8 cellular contexts compared by ENCODE assay signal in the genomic region with DNA sequence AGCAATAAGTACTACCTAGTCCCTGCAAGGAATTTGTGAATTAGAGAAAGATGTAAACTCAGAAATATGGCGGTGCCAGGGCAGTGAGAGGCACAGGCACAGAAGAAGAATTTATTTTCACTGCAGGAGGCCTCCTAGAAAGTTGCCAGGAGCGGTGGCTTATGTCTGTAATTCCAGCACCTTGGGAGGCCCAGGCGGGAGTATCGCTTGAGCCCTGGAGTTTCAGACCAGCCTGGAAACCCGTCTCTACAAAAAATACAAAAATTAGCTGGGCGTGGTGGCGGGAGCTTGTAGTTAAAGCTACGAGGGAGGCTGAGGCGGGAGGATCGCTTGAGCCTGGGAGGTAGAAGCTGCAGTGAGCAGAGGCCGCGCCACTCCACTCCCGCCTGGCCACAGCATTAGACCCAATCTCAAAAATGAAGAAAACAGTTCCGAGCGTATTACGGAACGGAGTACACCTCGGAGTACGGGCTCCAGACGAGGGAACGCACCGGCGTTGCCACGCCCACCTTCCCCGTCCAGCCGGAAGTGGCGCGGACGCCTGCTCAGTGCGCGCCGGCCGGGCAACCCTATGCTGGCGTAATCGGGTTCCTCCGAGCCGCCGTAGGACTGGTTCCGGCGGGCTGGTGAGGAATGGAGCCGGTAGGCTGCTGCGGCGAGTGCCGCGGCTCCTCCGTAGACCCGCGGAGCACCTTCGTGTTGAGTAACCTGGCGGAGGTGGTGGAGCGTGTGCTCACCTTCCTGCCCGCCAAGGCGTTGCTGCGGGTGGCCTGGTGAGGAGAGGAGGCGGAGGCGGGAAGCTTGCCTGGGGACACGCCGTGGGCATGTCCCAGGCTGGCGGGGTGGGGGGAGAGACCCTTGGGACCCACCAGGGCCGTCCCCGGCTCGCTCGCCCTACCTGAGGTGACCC. TPM values are rescaled to one million over a fixed set of nuclear protein-coding genes. Genes with fewer than 3 reads are reported as not detected.
DNase-seq lines count a peak whose midpoint lies in the region; ATAC-seq and TF ChIP-seq lines count a peak whose summit lies in the region.

Gene FBXO22, plus strand, starts transcription at position 548 of the 910 bp plus-strand sequence. Its CDS starts 86 bp downstream, at position 634.

- H3K4me3 ChIP-seq in GM12865 (ENCODE audit: low read depth, low read length) (peak within 1 kb of the TSS; percentile 92), parathyroid adenoma (ENCODE audit: low read depth, low read length) (peak within 1 kb of the TSS; percentile 88), tibial artery (peak within 1 kb of the TSS; percentile 76 to 81)

- H3K4me1 Mint-ChIP-seq in activated naive CD8-positive, alpha-beta T cell treated with anti-CD3 and anti-CD28 coated beads, Interleukin-2, amount 50 U/mL, for 24 hours: peaks cover 40% of the 10 kb centered on the region

- peak within 1 kb of the TSS; percentile 94 for H3K27ac Mint-ChIP-seq in activated naive CD8-positive, alpha-beta T cell treated with anti-CD3 and anti-CD28 coated beads, Interleukin-2, amount 50 U/mL, for 24 hours

- no peaks in the 10 kb centered on the region for H3K27me3 ChIP-seq in parathyroid adenoma (ENCODE audit: control insufficient read depth, insufficient read depth, low read length)
- H3K27me3 ChIP-seq in tibial artery: no peaks in the 10 kb centered on the region

- peak within 1 kb of the TSS; percentile 77 for H2AFZ ChIP-seq in parathyroid adenoma

- H3K9ac ChIP-seq in parathyroid adenoma: peak within 1 kb of the TSS; percentile 72

- TF ChIP-seq CTCF in GM12865 (IDR thresholded peaks at IDR 0.05; ENCODE audit: insufficient read depth, low read depth, low read length, missing control alignments): no peak
- TF ChIP-seq CTCF in parathyroid adenoma (IDR thresholded peaks at IDR 0.05): no peak
- TF ChIP-seq CTCF in tibial artery (IDR thresholded peaks at IDR 0.05): no peak

- intact Hi-C loops in Right ventricle myocardium superior (cut with DNase I) (no loop called here), tibial artery (cut with DNase I; ENCODE audit: low total_unique reads) (no loop called here)

- peak within 1 kb of the TSS; percentile 72 for H3K27ac ChIP-seq in parathyroid adenoma
- peak within 1 kb of the TSS; percentile 77 to 83 for H3K27ac ChIP-seq in tibial artery

- H3K36me3 ChIP-seq in parathyroid adenoma (ENCODE audit: control insufficient read depth, insufficient read depth, low read length): no peaks in the 10 kb centered on the region
- H3K36me3 ChIP-seq in tibial artery: peaks cover 0 to 5% (median 0%) of the 10 kb centered on the region in 3 donors

- H3K79me2 ChIP-seq in parathyroid adenoma: peaks cover 4% of the 10 kb centered on the region

- H3K9me3 Mint-ChIP-seq in activated naive CD8-positive, alpha-beta T cell treated with anti-CD3 and anti-CD28 coated beads, Interleukin-2, amount 50 U/mL, for 24 hours: no peaks in the 10 kb centered on the region

- peaks cover 24% of the 10 kb centered on the region for H3K36me3 Mint-ChIP-seq in activated naive CD8-positive, alpha-beta T cell treated with anti-CD3 and anti-CD28 coated beads, Interleukin-2, amount 50 U/mL, for 24 hours (ENCODE audit: low read depth)

- peak within 1 kb of the TSS; percentile 100 for H3K4me3 Mint-ChIP-seq in activated naive CD8-positive, alpha-beta T cell treated with anti-CD3 and anti-CD28 coated beads, Interleukin-2, amount 50 U/mL, for 24 hours

- H3K4me1 ChIP-seq in parathyroid adenoma (peaks cover 2% of the 10 kb centered on the region), tibial artery (peaks cover 0 to 26% (median 12%) of the 10 kb centered on the region in 4 donors)

- H3K9me3 ChIP-seq in parathyroid adenoma (ENCODE audit: control insufficient read depth, low read length) (no peaks in the 10 kb centered on the region), tibial artery (no peaks in the 10 kb centered on the region)

- H3K4me2 ChIP-seq in parathyroid adenoma (ENCODE audit: low read length): peak within 1 kb of the TSS; percentile 87

- ATAC-seq in HG02623 (IDR thresholded peaks at IDR 0.05; ENCODE audit: unreplicated experiment) (peak; percentile 91), Right ventricle myocardium superior (ENCODE audit: poor library complexity) (peak; percentile 99)
- ATAC-seq in activated naive CD8-positive, alpha-beta T cell treated with anti-CD3 and anti-CD28 coated beads, Interleukin-2, amount 50 U/mL, for 24 hours: peak; percentile 99

- DNase-seq in GM12865 (ENCODE audit: low read depth): peak; percentile 95
- DNase-seq in NCI-H1092 treated with DMSO at 0.1 percent for 48 hours (lab: John Stamatoyannopoulos, UW): peak; percentile 79
- peak; percentile 89 for DNase-seq in SW480 (ENCODE audit: low spot score)
- peak; percentile 93 for DNase-seq in activated naive CD8-positive, alpha-beta T cell treated with anti-CD3 and anti-CD28 coated beads, Interleukin-2, amount 50 U/mL, for 24 hours
- DNase-seq in Right ventricle myocardium superior: peak; percentile 95
- peak; percentile 90 to 93 for DNase-seq in tibial artery

- no peaks in the 10 kb centered on the region for H3K27me3 Mint-ChIP-seq in activated naive CD8-positive, alpha-beta T cell treated with anti-CD3 and anti-CD28 coated beads, Interleukin-2, amount 50 U/mL, for 24 hours

RNA-seq across cellular contexts. Expression of gene FBXO22, which starts in this region (rescaled TPM):
- 19.3 TPM for total RNA-seq in Right ventricle myocardium superior

Comparison
In these comparisons a context has a peak if more than half of its experiments do, and no peak if none do; other contexts are left out.
1. Peak in every context shown above with its lines: DNase-seq, ATAC-seq, H3K4me3 ChIP-seq and H3K27ac ChIP-seq.